ENCODE assay signal across 11 cellular contexts in the genomic region with DNA sequence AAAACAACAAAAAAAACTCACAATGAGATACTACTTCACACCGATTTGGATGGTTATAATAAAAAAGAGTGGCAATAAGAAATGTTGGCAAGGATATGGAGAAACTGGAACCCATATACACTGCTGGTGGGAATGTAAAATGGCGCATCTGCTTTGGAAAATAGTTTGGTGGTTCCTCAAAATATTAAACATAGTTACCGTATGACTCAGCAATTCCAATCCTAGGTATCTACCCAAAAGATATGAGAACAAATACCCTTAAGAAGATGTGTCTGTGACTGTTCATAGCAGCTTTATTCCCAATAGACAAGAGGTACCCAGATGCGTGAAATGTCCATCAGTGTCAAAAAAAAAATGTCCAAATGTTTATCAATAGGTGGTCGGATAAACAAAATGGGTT.
"Had no signal": no experiment of that assay in that cellular context is flagged by ENCODE, and none has a peak within 500 bp of the region (broad histone marks: within the 10 kb centered on the region; RNA-seq: fewer than 3 reads in every experiment).

No MANE protein-coding gene starts in this region.

- DNase-seq: activated CD4-positive, alpha-beta T cell treated with anti-CD3 and anti-CD28 coated beads, Interleukin-2, amount 50 U/mL, for 1 hour; activated CD8-positive, alpha-beta memory T cell treated with anti-CD3 and anti-CD28 coated beads for 24 hours; activated naive CD8-positive, alpha-beta T cell treated with anti-CD3 and anti-CD28 coated beads, Interleukin-2, amount 10 ng/mL, durations not matched to agents 7 days and 5 days; aorta; dorsolateral prefrontal cortex; left lung; naive thymus-derived CD8-positive, alpha-beta T cell; upper lobe of right lung had no signal

- ATAC-seq: activated CD4-positive, CD25-positive, alpha-beta regulatory T cell treated with anti-CD3 and anti-CD28 coated beads, Interleukin-2, amount 50 U/mL, for 24 hours; gastroesophageal sphincter; left lung; naive thymus-derived CD8-positive, alpha-beta T cell; stimulated activated effector memory CD8-positive, alpha-beta T cell treated with anti-CD3 and anti-CD28 coated beads, Interleukin-12 subunit alpha, Interleukin-12 subunit beta, amount 100 ng/mL, for 72 hours; upper lobe of right lung had no signal
